In genomic region chr3:108024146-108024836, GRCh38 we compare ENCODE assay signal across 16 cellular contexts.
DNase-seq lines count a peak whose midpoint lies in the region; ATAC-seq and TF ChIP-seq lines count a peak whose summit lies in the region.
"Had no signal": no experiment of that assay in that cellular context is flagged by ENCODE, and none has a peak within 500 bp of the region (broad histone marks: within the 10 kb centered on the region; RNA-seq: fewer than 3 reads in every experiment).

No MANE protein-coding gene starts in this region.

- H3K4me1 ChIP-seq in A673 (ENCODE audit: insufficient read depth, low read length, poor library complexity, severe bottlenecking), result peaks cover 28% of the 10 kb centered on the region
- no peaks in the 10 kb centered on the region for H3K4me1 ChIP-seq in transverse colon

- peaks cover 6% of the 10 kb centered on the region for H3K27me3 ChIP-seq in A673 (replicated peaks; ENCODE audit: insufficient read depth, low read depth, low read length, poor library complexity)
- no peaks in the 10 kb centered on the region for H3K27me3 ChIP-seq in transverse colon

- TF ChIP-seq CTCF in A673 (conservative IDR thresholded peaks at IDR 0.05; ENCODE audit: low read depth, low read length) (no peak), transverse colon (IDR thresholded peaks at IDR 0.05) (no peak)

- no peak for ATAC-seq in HG02678 (IDR thresholded peaks at IDR 0.05; ENCODE audit: unreplicated experiment)
- ATAC-seq in GM18498 (IDR thresholded peaks at IDR 0.05; ENCODE audit: unreplicated experiment), result no peak

- POLR2A ChIA-PET in A673 (lab: Charles Lee; ENCODE audit: low non-redundant PET), result no interaction called here

- in situ Hi-C loops in transverse colon (cut with MboI; ENCODE audit: low pct_ligation_motif_present in 1 of 4, low pct_unique_long_range_greater_than_20kb in 1 of 4, low sequenced_read_pairs in 3 of 4), result no loop called here

- H3K27ac ChIP-seq in A673 (ENCODE audit: low read depth, low read length, poor library complexity, severe bottlenecking) (no peak overlapping the region), transverse colon (no peak overlapping the region)

- H3K9me3 ChIP-seq in A673 (ENCODE audit: low read depth, low read length, poor library complexity, severe bottlenecking) (no peaks in the 10 kb centered on the region), transverse colon (no peaks in the 10 kb centered on the region)

- WGBS in transverse colon (ENCODE audit: low coverage in 1 of 2), 2 donors, result 69 to 93% methylated on average over 3 to 6 of the region's 6 CpGs

- no peak for TF ChIP-seq EP300 in transverse colon (IDR thresholded peaks at IDR 0.05; ENCODE audit: low read depth)

- no peak for TF ChIP-seq POLR2A in transverse colon (IDR thresholded peaks at IDR 0.05)

- H3K36me3 ChIP-seq in A673 (ENCODE audit: insufficient read depth, low read length, poor library complexity, severe bottlenecking) (no peaks in the 10 kb centered on the region), transverse colon (no peaks in the 10 kb centered on the region)

- no TSS peak for BruUV-seq in A673 (replicated peaks; lab: Mats Ljungman, UMichigan)

- H3K4me3 ChIP-seq in A673 (ENCODE audit: low read depth, low read length, poor library complexity, severe bottlenecking), result no peak overlapping the region
- H3K4me3 ChIP-seq in transverse colon, result no peak overlapping the region

- CTCF ChIA-PET in A673 (lab: Charles Lee), result interaction anchor here (0.6 kb wide), 1 partner anchor 382 kb away, joined by 3 read pairs; no protein-coding TSS in a partner anchor

- intact Hi-C loops in A673 (cut with micrococcal nuclease; ENCODE audit: unreplicated experiment) (no loop called here), transverse colon (cut with DNase I; ENCODE audit: low total_unique reads) (no loop called here), posterior vena cava (cut with DNase I) (no loop called here)

- peak; percentile 75 for DNase-seq in A673 (ENCODE audit: low spot score)
- DNase-seq in HCEC 1CT, result peak; percentile 28
- DNase-seq in dermis blood vessel endothelial cell, result peak; percentile 41
- DNase-seq in kidney tubule cell (ENCODE audit: low spot score), result peak; percentile 45
- no peak for DNase-seq in transverse colon
- DNase-seq in posterior vena cava (ENCODE audit: low spot score), result no peak
- DNase-seq: ACHN; CD4-positive, CD25-positive, alpha-beta regulatory T cell; H9; MV-4-11; NCI-H1417 treated with DMSO at 0.1 percent for 48 hours; NCI-H2029 treated with DMSO at 0.1 percent for 48 hours; NCI-H2171 treated with DMSO at 0.1 percent for 48 hours; NCI-H748 treated with DMSO at 0.1 percent for 48 hours had no signal

Comparison
In these comparisons a context has a peak if more than half of its experiments do, and no peak if none do; other contexts are left out.
1. DNase-seq: peak in A673 (single experiment), HCEC 1CT (single experiment), dermis blood vessel endothelial cell (single experiment) and kidney tubule cell (single experiment); none in transverse colon (single experiment) and posterior vena cava (single experiment).